ENCODE assay signal across 20 cellular contexts in genomic region chr7:70271617-70272081, GRCh38.
A peak's percentile ranks its signal among the peaks of the same experiment; 100 is the strongest.
DNase-seq lines count a peak whose midpoint lies in the region; ATAC-seq, FAIRE-seq and TF ChIP-seq lines count a peak whose summit lies in the region.
"Had no signal": no experiment of that assay in that cellular context is flagged by ENCODE, and none has a peak within 500 bp of the region (broad histone marks: within the 10 kb centered on the region; RNA-seq: fewer than 3 reads in every experiment).

No MANE protein-coding gene starts in this region.

- H4K20me1 ChIP-seq in fibroblast of lung (ENCODE audit: control insufficient read depth, extremely low read depth, insufficient read depth, low read length), result no peaks in the 10 kb centered on the region

- ATAC-seq in right lobe of liver, result no peak
- ATAC-seq in upper lobe of left lung (ENCODE audit: low FRiP score in 2 of 2), result no peak
- ATAC-seq: gastrocnemius medialis, right cardiac atrium, T-cell, WTC11 had no signal

- no peak overlapping the region for H3K4me2 ChIP-seq in fibroblast of lung (ENCODE audit: extremely low read depth, insufficient read depth, low read length)
- H3K4me2 ChIP-seq: PC-9 had no signal

- H2AFZ ChIP-seq in fibroblast of lung (ENCODE audit: low read length), result no peak overlapping the region
- H2AFZ ChIP-seq: PC-9 had no signal

- intact Hi-C loops in spleen (cut with DNase I; ENCODE audit: low total_unique reads), result no loop called here
- intact Hi-C loops in right lobe of liver (cut with DNase I), result no loop called here

- H3K27me3 ChIP-seq in fibroblast of lung (ENCODE audit: control insufficient read depth, insufficient read depth, low read length), result no peaks in the 10 kb centered on the region
- H3K27me3 ChIP-seq in spleen (replicated peaks in 1 of 7), result no peaks in the 10 kb centered on the region
- no peaks in the 10 kb centered on the region for H3K27me3 ChIP-seq in right lobe of liver
- no peaks in the 10 kb centered on the region for H3K27me3 ChIP-seq in upper lobe of left lung
- H3K27me3 ChIP-seq: gastrocnemius medialis had no signal

- no peak for TF ChIP-seq EP300 in upper lobe of left lung (IDR thresholded peaks at IDR 0.05)

- H3K27ac ChIP-seq in fibroblast of lung (ENCODE audit: insufficient read depth, low read length) (no peak overlapping the region), spleen (no peak overlapping the region), right lobe of liver (no peak overlapping the region), upper lobe of left lung (no peak overlapping the region)
- H3K27ac ChIP-seq: gastrocnemius medialis, PC-9 had no signal

- DNase-seq in A172 (ENCODE audit: low spot score), result peak; percentile 85
- DNase-seq in H54 (ENCODE audit: insufficient read length, low spot score), result peak; percentile 7
- peak; percentile 36 for DNase-seq in NCI-H774 (lab: John Stamatoyannopoulos, UW)
- peak; percentile 26 to 57 for DNase-seq in fibroblast of lung (ENCODE audit: low read depth in 2 of 2)
- no peak for DNase-seq in GOT3 (lab: John Stamatoyannopoulos, UW)
- no peak for DNase-seq in spleen
- DNase-seq in right lobe of liver, result no peak
- DNase-seq in upper lobe of left lung, result no peak
- DNase-seq: activated CD8-positive, alpha-beta memory T cell treated with anti-CD3 and anti-CD28 coated beads, Interleukin-2, amount 50 U/mL, for 4 hours; activated naive CD4-positive, alpha-beta T cell treated with anti-CD3 and anti-CD28 coated beads, Interleukin-2, amount 10 ng/mL, durations not matched to agents 7 days and 5 days; Calu3; effector CD4-positive, alpha-beta T cell; gastrocnemius medialis; HFFc6; PC-9; right cardiac atrium; stimulated activated CD4-positive, alpha-beta T cell treated with anti-CD3 and anti-CD28 coated beads, Interleukin-4, amount 100 ng/mL, for 24 hours; T-cell had no signal

- FAIRE-seq in H54 (lab: Jason Lieb, UNC), result peak; percentile 67
- FAIRE-seq: A204.1 had no signal

- WGBS in spleen, 5 donors, result 89 to 96% (median 92%) methylated on average over 8 of the region's 8 CpGs
- WGBS in right lobe of liver (ENCODE audit: insufficient coverage, low coverage, low lambda C conversion rate, missing lambda C conversion rate), result 90% methylated on average over 8 of the region's 8 CpGs
- WGBS in upper lobe of left lung, 2 donors, result 89 to 92% methylated on average over 8 of the region's 8 CpGs

- no peak for TF ChIP-seq POLR2A in H54 (IDR thresholded peaks at IDR 0.05; ENCODE audit: low read depth, low read length)
- TF ChIP-seq POLR2A in spleen (IDR thresholded peaks at IDR 0.05), result no peak
- no peak for TF ChIP-seq POLR2A in right lobe of liver (IDR thresholded peaks at IDR 0.05)
- TF ChIP-seq POLR2A in upper lobe of left lung (IDR thresholded peaks at IDR 0.05), result no peak

- H3K4me1 ChIP-seq in fibroblast of lung (ENCODE audit: control insufficient read depth, extremely low read depth, insufficient read depth, low read length), result no peaks in the 10 kb centered on the region
- H3K4me1 ChIP-seq in spleen, result no peaks in the 10 kb centered on the region
- H3K4me1 ChIP-seq in right lobe of liver, result no peaks in the 10 kb centered on the region
- H3K4me1 ChIP-seq in upper lobe of left lung, result no peaks in the 10 kb centered on the region
- H3K4me1 ChIP-seq: gastrocnemius medialis had no signal

- no peak for TF ChIP-seq CTCF in fibroblast of lung (conservative IDR thresholded peaks at IDR 0.05 in 1 of 2, IDR thresholded peaks at IDR 0.05 in 1 of 2; ENCODE audit: low read depth in 1 of 2, low read length in 2 of 2)
- TF ChIP-seq CTCF in spleen (IDR thresholded peaks at IDR 0.05 in 8 of 11, conservative IDR thresholded peaks at IDR 0.05 in 3 of 11), result no peak
- no peak for TF ChIP-seq CTCF in right lobe of liver (IDR thresholded peaks at IDR 0.05)
- TF ChIP-seq CTCF in upper lobe of left lung (IDR thresholded peaks at IDR 0.05), result no peak

- H3K79me2 ChIP-seq in fibroblast of lung (ENCODE audit: control insufficient read depth, insufficient read depth, low read length), result no peaks in the 10 kb centered on the region

- H3K4me3 ChIP-seq in fibroblast of lung (replicated peaks in 1 of 4; ENCODE audit: control extremely low read depth in 1 of 4, insufficient read depth in 1 of 4, low read depth in 3 of 4, low read length in 4 of 4) (no peak overlapping the region), spleen (no peak overlapping the region), right lobe of liver (no peak overlapping the region), upper lobe of left lung (no peak overlapping the region)
- H3K4me3 ChIP-seq: gastrocnemius medialis, PC-9 had no signal

- H3K9me3 ChIP-seq in fibroblast of lung (ENCODE audit: control insufficient read depth, insufficient read depth, low read depth, low read length) (no peaks in the 10 kb centered on the region), spleen (no peaks in the 10 kb centered on the region), right lobe of liver (no peaks in the 10 kb centered on the region), upper lobe of left lung (no peaks in the 10 kb centered on the region)
- H3K9me3 ChIP-seq: gastrocnemius medialis had no signal

- H3K9ac ChIP-seq in fibroblast of lung (ENCODE audit: insufficient read depth, low read length), result no peak overlapping the region

- H3K36me3 ChIP-seq in fibroblast of lung (ENCODE audit: control insufficient read depth, insufficient read depth, low read length) (no peaks in the 10 kb centered on the region), spleen (no peaks in the 10 kb centered on the region), right lobe of liver (no peaks in the 10 kb centered on the region), upper lobe of left lung (no peaks in the 10 kb centered on the region)
- H3K36me3 ChIP-seq: gastrocnemius medialis had no signal

Comparison
In these comparisons a context has a peak if more than half of its experiments do, and no peak if none do; other contexts are left out.
1. DNase-seq: peak in A172 (single experiment), H54 (single experiment), NCI-H774 (single experiment) and fibroblast of lung (2 of 2); none in GOT3 (single experiment), spleen (single experiment), right lobe of liver (0 of 3) and upper lobe of left lung (0 of 2).